Comparison of ENCODE assay signal across 10 cellular contexts in the genomic region with DNA sequence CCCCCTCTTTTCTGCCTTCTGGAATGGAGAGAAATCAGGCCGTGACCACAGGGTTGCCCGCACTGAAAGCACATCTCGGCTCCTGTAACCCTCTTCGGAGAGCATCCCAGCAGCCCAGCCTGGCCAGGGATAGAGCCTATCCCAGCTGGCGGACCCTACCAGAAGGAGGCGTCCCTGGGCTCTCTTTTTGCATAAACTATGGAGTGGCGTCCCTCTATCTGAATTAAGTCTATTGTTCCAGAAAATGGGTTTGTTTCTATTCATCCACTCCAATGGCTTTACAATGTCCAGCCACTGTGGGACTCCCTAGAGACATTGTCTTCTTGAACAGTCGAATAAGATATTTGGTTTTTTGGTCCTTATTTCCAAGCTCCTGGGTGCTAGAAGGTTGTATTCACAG. TPM values are rescaled to one million over a fixed set of nuclear protein-coding genes. Genes with fewer than 3 reads are reported as not detected.
DNase-seq lines count a peak whose midpoint lies in the region; ATAC-seq and TF ChIP-seq lines count a peak whose summit lies in the region.
"Had no signal": no experiment of that assay in that cellular context is flagged by ENCODE, and none has a peak within 500 bp of the region (broad histone marks: within the 10 kb centered on the region; RNA-seq: fewer than 3 reads in every experiment).

No MANE protein-coding gene starts in this region.

- H3K4me3 Mint-ChIP-seq in endothelial cell (ENCODE audit: unreplicated experiment): no peak overlapping the region
- peak overlapping the region in 7 of 10 donors; percentile 29 to 75 (median 66) for H3K4me3 Mint-ChIP-seq in naive thymus-derived CD4-positive, alpha-beta T cell
- no peak overlapping the region for H3K4me3 Mint-ChIP-seq in activated CD4-positive, alpha-beta T cell treated with anti-CD3 and anti-CD28 coated beads, Interleukin-2, amount 10 ng/mL, durations not matched to agents 24 days and 14 days

- H3K9me3 ChIP-seq in naive thymus-derived CD4-positive, alpha-beta T cell (ENCODE audit: control insufficient read depth in 2 of 3, low read length in 3 of 3): no peaks in the 10 kb centered on the region
- H3K9me3 ChIP-seq: transverse colon had no signal

- H3K27me3 ChIP-seq in naive thymus-derived CD4-positive, alpha-beta T cell (ENCODE audit: control insufficient read depth in 2 of 2, insufficient read depth in 2 of 2, low read length in 2 of 2): peaks cover 0 to 3% of the 10 kb centered on the region in 2 donors

- intact Hi-C loops in naive thymus-derived CD4-positive, alpha-beta T cell (cut with micrococcal nuclease): no loop called here
- intact Hi-C loops in activated CD4-positive, alpha-beta T cell treated with anti-CD3 and anti-CD28 coated beads, Interleukin-2, amount 10 ng/mL, durations not matched to agents 24 days and 14 days (cut with micrococcal nuclease): no loop called here

- TF ChIP-seq CTCF in endothelial cell (IDR thresholded peaks at IDR 0.05; ENCODE audit: unreplicated experiment): no peak

- POLR2A ChIA-PET in HEK293T (lab: Yijun Ruan, JAX): interaction anchor here (1.0 to 1.2 kb wide), 3 partner anchors 15 to 89 kb away, joined by 3 to 6 read pairs (median 3); no protein-coding TSS in a partner anchor
- POLR2A ChIA-PET in naive thymus-derived CD4-positive, alpha-beta T cell (lab: Charles Lee): no interaction called here

- no peaks in the 10 kb centered on the region for H3K9me3 Mint-ChIP-seq in endothelial cell (ENCODE audit: unreplicated experiment)
- peaks cover 0 to 2% (median 0%) of the 10 kb centered on the region in 11 donors for H3K9me3 Mint-ChIP-seq in naive thymus-derived CD4-positive, alpha-beta T cell
- H3K9me3 Mint-ChIP-seq in activated CD4-positive, alpha-beta T cell treated with anti-CD3 and anti-CD28 coated beads, Interleukin-2, amount 10 ng/mL, durations not matched to agents 24 days and 14 days: no peaks in the 10 kb centered on the region

- no peaks in the 10 kb centered on the region for H3K4me1 Mint-ChIP-seq in endothelial cell (ENCODE audit: unreplicated experiment)
- H3K4me1 Mint-ChIP-seq in naive thymus-derived CD4-positive, alpha-beta T cell: peaks cover 0 to 8% (median 3%) of the 10 kb centered on the region in 7 donors
- no peaks in the 10 kb centered on the region for H3K4me1 Mint-ChIP-seq in activated CD4-positive, alpha-beta T cell treated with anti-CD3 and anti-CD28 coated beads, Interleukin-2, amount 10 ng/mL, durations not matched to agents 24 days and 14 days

- H3K4me1 ChIP-seq in naive thymus-derived CD4-positive, alpha-beta T cell (ENCODE audit: control insufficient read depth in 2 of 2, insufficient read depth in 2 of 2, low read length in 2 of 2): no peaks in the 10 kb centered on the region
- H3K4me1 ChIP-seq: transverse colon had no signal

- no peak overlapping the region for H3K4me3 ChIP-seq in naive thymus-derived CD4-positive, alpha-beta T cell (ENCODE audit: low read length)

- H3K27ac ChIP-seq in naive thymus-derived CD4-positive, alpha-beta T cell (ENCODE audit: low read depth, low read length): no peak overlapping the region
- H3K27ac ChIP-seq: KMS-11 had no signal

- CTCF ChIA-PET in HEK293T (lab: Yijun Ruan, JAX): interaction anchor here (0.6 to 1.4 kb wide), 6 partner anchors 13 to 232 kb away, joined by 3 to 4 read pairs (median 3); no protein-coding TSS in a partner anchor
- CTCF ChIA-PET in naive thymus-derived CD4-positive, alpha-beta T cell (lab: Charles Lee): no interaction called here

- H3K27ac Mint-ChIP-seq in endothelial cell (ENCODE audit: unreplicated experiment): no peak overlapping the region
- no peak overlapping the region for H3K27ac Mint-ChIP-seq in naive thymus-derived CD4-positive, alpha-beta T cell
- no peak overlapping the region for H3K27ac Mint-ChIP-seq in activated CD4-positive, alpha-beta T cell treated with anti-CD3 and anti-CD28 coated beads, Interleukin-2, amount 10 ng/mL, durations not matched to agents 24 days and 14 days

- ATAC-seq in naive thymus-derived CD4-positive, alpha-beta T cell: no peak

- no peaks in the 10 kb centered on the region for H3K36me3 ChIP-seq in naive thymus-derived CD4-positive, alpha-beta T cell (ENCODE audit: control insufficient read depth in 2 of 3, insufficient read depth in 3 of 3, low read length in 3 of 3)
- H3K36me3 ChIP-seq: transverse colon had no signal

- DNase-seq in AG20443 (ENCODE audit: low spot score) (peak; percentile 33), HEK293T (ENCODE audit: extremely low spot score) (peak; percentile 55), endothelial cell (ENCODE audit: low spot score) (peak; percentile 44), UCSD-AML1 (lab: John Stamatoyannopoulos, UW; ENCODE audit: unreplicated experiment) (no peak), hippocampal formation (lab: John Stamatoyannopoulos, UW) (no peak)
- DNase-seq in naive thymus-derived CD4-positive, alpha-beta T cell: no peak
- no peak for DNase-seq in activated CD4-positive, alpha-beta T cell treated with anti-CD3 and anti-CD28 coated beads, Interleukin-2, amount 10 ng/mL, durations not matched to agents 24 days and 14 days
- no peak for DNase-seq in activated CD4-positive, alpha-beta T cell treated with anti-CD3 and anti-CD28 coated beads, Interleukin-2, amount 50 U/mL, for 1 hour
- DNase-seq: transverse colon had no signal

- no peaks in the 10 kb centered on the region for H3K27me3 Mint-ChIP-seq in endothelial cell (ENCODE audit: unreplicated experiment)
- peaks cover 28 to 63% (median 30%) of the 10 kb centered on the region in 5 donors for H3K27me3 Mint-ChIP-seq in naive thymus-derived CD4-positive, alpha-beta T cell
- peaks cover 44% of the 10 kb centered on the region for H3K27me3 Mint-ChIP-seq in activated CD4-positive, alpha-beta T cell treated with anti-CD3 and anti-CD28 coated beads, Interleukin-2, amount 10 ng/mL, durations not matched to agents 24 days and 14 days

- no peaks in the 10 kb centered on the region for H3K36me3 Mint-ChIP-seq in endothelial cell (ENCODE audit: low read depth, unreplicated experiment)
- no peaks in the 10 kb centered on the region for H3K36me3 Mint-ChIP-seq in naive thymus-derived CD4-positive, alpha-beta T cell
- no peaks in the 10 kb centered on the region for H3K36me3 Mint-ChIP-seq in activated CD4-positive, alpha-beta T cell treated with anti-CD3 and anti-CD28 coated beads, Interleukin-2, amount 10 ng/mL, durations not matched to agents 24 days and 14 days (ENCODE audit: low read depth)

TF ChIP-seq in HEK293T, 16 proteins besides CTCF, POLR2A, EP300 and RAD21:
- TF ChIP-seq NFRKB (IDR thresholded peaks at IDR 0.05) (no peak), LEF1 (IDR thresholded peaks at IDR 0.05; ENCODE audit: borderline replicate concordance) (no peak), SP1 (IDR thresholded peaks at IDR 0.05) (no peak), HDGF (IDR thresholded peaks at IDR 0.05; ENCODE audit: borderline replicate concordance) (no peak), ZNF384 (IDR thresholded peaks at IDR 0.05) (no peak), PKNOX1 (IDR thresholded peaks at IDR 0.05) (no peak), ELF4 (IDR thresholded peaks at IDR 0.05) (no peak), FOXK2 (IDR thresholded peaks at IDR 0.05) (no peak), FOXA1 (IDR thresholded peaks at IDR 0.05) (no peak), L3MBTL2 (conservative IDR thresholded peaks at IDR 0.05) (no peak)

RNA-seq across cellular contexts. Expression of gene NHSL2, which starts 0.7 kb away (rescaled TPM):
- 57.6 TPM for total RNA-seq in endothelial cell (ENCODE audit: unreplicated experiment)
- total RNA-seq in naive thymus-derived CD4-positive, alpha-beta T cell: 10 to 100 TPM in 1 of 5 experiments, 1 to 10 TPM in 1, under 1 TPM in 3; 0.46 to 17.0 (median 0.95) TPM
- polyA plus RNA-seq in naive thymus-derived CD4-positive, alpha-beta T cell: under 1 TPM; 0.18 to 0.24 TPM
- total RNA-seq in activated CD4-positive, alpha-beta T cell treated with anti-CD3 and anti-CD28 coated beads, Interleukin-2, amount 10 ng/mL, durations not matched to agents 24 days and 14 days: 0.07 and 0.19 TPM in 2 replicates

Comparison
In these comparisons a context has a peak if more than half of its experiments do, and no peak if none do; other contexts are left out.
1. DNase-seq: peak in AG20443 (single experiment), HEK293T (single experiment) and endothelial cell (single experiment); none in naive thymus-derived CD4-positive, alpha-beta T cell (0 of 9), UCSD-AML1 (single experiment), activated CD4-positive, alpha-beta T cell treated with anti-CD3 and anti-CD28 coated beads, Interleukin-2, amount 10 ng/mL, durations not matched to agents 24 days and 14 days (single experiment), activated CD4-positive, alpha-beta T cell treated with anti-CD3 and anti-CD28 coated beads, Interleukin-2, amount 50 U/mL, for 1 hour (single experiment) and hippocampal formation (0 of 2).
2. H3K4me3 Mint-ChIP-seq: peak in naive thymus-derived CD4-positive, alpha-beta T cell (7 of 10); none in endothelial cell (single experiment) and activated CD4-positive, alpha-beta T cell treated with anti-CD3 and anti-CD28 coated beads, Interleukin-2, amount 10 ng/mL, durations not matched to agents 24 days and 14 days (single experiment).